In the genomic region with DNA sequence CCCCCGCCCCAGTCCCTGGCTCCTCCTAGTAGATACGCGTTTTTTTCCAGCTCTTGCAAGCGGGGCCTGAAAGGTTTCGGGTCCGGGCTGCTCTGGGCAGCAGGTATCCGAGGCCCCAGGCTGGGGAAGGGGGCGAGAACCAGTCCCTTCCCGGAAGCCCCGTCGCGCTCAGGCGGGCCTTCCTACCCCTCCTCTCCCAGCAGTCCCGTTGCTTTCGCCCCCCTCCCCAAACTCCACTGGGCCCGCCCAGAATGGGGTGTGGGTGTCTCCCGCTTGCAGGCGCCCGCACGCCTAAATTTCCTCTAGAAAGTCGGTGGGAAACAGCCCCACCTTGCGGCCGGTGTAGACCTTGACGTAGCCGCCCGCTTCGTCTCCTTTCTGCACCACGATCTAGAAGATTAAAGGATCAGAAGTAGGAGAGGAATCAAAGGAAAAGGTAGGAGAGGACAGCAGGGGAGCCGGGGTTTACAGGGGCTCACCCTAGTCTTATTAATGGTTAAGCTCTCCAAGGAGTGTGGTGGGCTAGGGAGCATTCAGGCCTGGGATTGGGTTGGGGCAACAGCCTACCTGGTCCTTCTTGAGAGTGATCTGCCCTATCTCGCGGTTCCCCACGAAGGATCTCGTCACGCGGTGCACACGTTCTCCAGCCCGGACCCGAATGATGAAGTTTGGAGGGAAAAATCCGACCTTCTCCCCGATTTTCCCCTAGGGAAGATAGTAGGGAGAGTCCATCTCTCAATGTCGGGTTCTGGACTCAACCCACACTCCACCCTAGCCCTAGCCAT, we compare ENCODE assay signal across 8 cellular contexts. TPM values are rescaled to one million over a fixed set of nuclear protein-coding genes. Genes with fewer than 3 reads are reported as not detected.
DNase-seq lines count a peak whose midpoint lies in the region; ATAC-seq and TF ChIP-seq lines count a peak whose summit lies in the region.

No MANE protein-coding gene starts in this region.

- peaks cover 0 to 5% (median 4%) of the 10 kb centered on the region in 5 donors for H3K36me3 Mint-ChIP-seq in naive thymus-derived CD4-positive, alpha-beta T cell

- POLR2A ChIA-PET in naive thymus-derived CD4-positive, alpha-beta T cell (lab: Charles Lee) = interaction anchor here (0.9 to 7.7 kb wide), 4 partner anchors 17 to 30 kb away, joined by 3 to 79 read pairs (median 12); partner anchors contain the start of gene SHMT2

- no peak for TF ChIP-seq POLR2A in erythroblast (IDR thresholded peaks at IDR 0.05; ENCODE audit: low read length)

- H3K4me1 Mint-ChIP-seq in naive thymus-derived CD4-positive, alpha-beta T cell = peaks cover 39 to 54% (median 44%) of the 10 kb centered on the region in 7 donors

- peak overlapping the region; percentile 97 for H3K4me2 ChIP-seq in BLaER1

- peaks cover 0 to under 1% (median 0%) of the 10 kb centered on the region in 11 donors for H3K9me3 Mint-ChIP-seq in naive thymus-derived CD4-positive, alpha-beta T cell

- peak overlapping the region in 4 of 9 donors; percentile 39 to 81 (median 68) for H3K27ac Mint-ChIP-seq in naive thymus-derived CD4-positive, alpha-beta T cell

- DNase-seq in NOMO-1 treated with dmso at 0.1 percent for 144 hours (lab: John Stamatoyannopoulos, UW; ENCODE audit: unreplicated experiment) (peak; percentile 41), activated T-cell treated with anti-CD3 and anti-CD28 coated beads for 4 hours (peak; percentile 77), erythroblast (lab: John Stamatoyannopoulos, UW) (peak; percentile 80 to 88)
- peak; percentile 58 to 86 (median 78) for DNase-seq in naive thymus-derived CD4-positive, alpha-beta T cell
- DNase-seq in stimulated activated naive CD8-positive, alpha-beta T cell treated with anti-CD3 and anti-CD28 coated beads, Interleukin-15, Interleukin-2, amounts not matched to agents 100 U/mL and 50 U/mL, for 24 hours = peak; percentile 88

- H3K4me1 ChIP-seq in BLaER1 = peaks cover 56% of the 10 kb centered on the region
- peaks cover 40 to 48% of the 10 kb centered on the region in 2 donors for H3K4me1 ChIP-seq in naive thymus-derived CD4-positive, alpha-beta T cell (ENCODE audit: control insufficient read depth in 2 of 2, insufficient read depth in 2 of 2, low read length in 2 of 2)

- CTCF ChIA-PET in naive thymus-derived CD4-positive, alpha-beta T cell (lab: Charles Lee) = interaction anchor here (1.0 to 11.8 kb wide), 9 partner anchors 9 to 233 kb away, joined by 3 to 156 read pairs (median 4); partner anchors contain the start of genes NXPH4 and SHMT2

- H3K4me3 ChIP-seq in BLaER1 = peak overlapping the region; percentile 62
- H3K4me3 ChIP-seq in naive thymus-derived CD4-positive, alpha-beta T cell (ENCODE audit: low read length) = peak overlapping the region; percentile 55

- no peaks in the 10 kb centered on the region for H3K9me3 ChIP-seq in BLaER1
- H3K9me3 ChIP-seq in naive thymus-derived CD4-positive, alpha-beta T cell (ENCODE audit: control insufficient read depth in 2 of 3, low read length in 3 of 3) = no peaks in the 10 kb centered on the region

- intact Hi-C loops in naive thymus-derived CD4-positive, alpha-beta T cell (cut with micrococcal nuclease) = loop anchor here (1.0 to 10.0 kb wide), 8 partner anchors 29 to 381 kb away; partner anchors contain the start of genes NAB2 (in 1 of the 2), NEMP1 (in 1 of the 2), STAT6 (in 1 of the 2) and ZBTB39 (in 1 of the 2)

- no peak overlapping the region for H3K9ac ChIP-seq in BLaER1

- no peak overlapping the region for H3K27ac ChIP-seq in BLaER1
- H3K27ac ChIP-seq in naive thymus-derived CD4-positive, alpha-beta T cell (ENCODE audit: low read depth, low read length) = no peak overlapping the region

- ATAC-seq in HG03039 (IDR thresholded peaks at IDR 0.05; ENCODE audit: unreplicated experiment) (peak; percentile 28), HG03432 (IDR thresholded peaks at IDR 0.05; ENCODE audit: unreplicated experiment) (no peak)
- ATAC-seq in naive thymus-derived CD4-positive, alpha-beta T cell = peak; percentile 50
- no peak for ATAC-seq in stimulated activated naive CD8-positive, alpha-beta T cell treated with anti-CD3 and anti-CD28 coated beads, Interleukin-15, Interleukin-2, amounts not matched to agents 100 U/mL and 50 U/mL, for 24 hours

- H3K4me3 Mint-ChIP-seq in naive thymus-derived CD4-positive, alpha-beta T cell = peak overlapping the region; percentile 65 to 99 (median 81)

- H3K27me3 ChIP-seq in BLaER1 = peaks cover 66% of the 10 kb centered on the region
- peaks cover 7 to 14% of the 10 kb centered on the region in 2 donors for H3K27me3 ChIP-seq in naive thymus-derived CD4-positive, alpha-beta T cell (ENCODE audit: control insufficient read depth in 2 of 2, insufficient read depth in 2 of 2, low read length in 2 of 2)

- H4K20me1 ChIP-seq in BLaER1 = peaks cover 30% of the 10 kb centered on the region

- H3K36me3 ChIP-seq in BLaER1 = no peaks in the 10 kb centered on the region
- no peaks in the 10 kb centered on the region for H3K36me3 ChIP-seq in naive thymus-derived CD4-positive, alpha-beta T cell (ENCODE audit: control insufficient read depth in 2 of 3, insufficient read depth in 3 of 3, low read length in 3 of 3)

- peaks cover 31 to 51% (median 39%) of the 10 kb centered on the region in 5 donors for H3K27me3 Mint-ChIP-seq in naive thymus-derived CD4-positive, alpha-beta T cell

RNA-seq across cellular contexts. Expression of gene STAC3, which starts 7.3 kb away (rescaled TPM):
- total RNA-seq in naive thymus-derived CD4-positive, alpha-beta T cell = 1 to 10 TPM; 2.5 to 7.3 (median 5.6) TPM
- not detected for polyA plus RNA-seq in naive thymus-derived CD4-positive, alpha-beta T cell

RNA-seq across cellular contexts. Expression of gene SHMT2, which starts 14.2 kb away (rescaled TPM):
- 100 to 1,000 TPM in 1 of 5 experiments, 10 to 100 TPM in 4; 21.7 to 175 (median 36.1) TPM for total RNA-seq in naive thymus-derived CD4-positive, alpha-beta T cell
- 10 to 100 TPM; 29.7 to 40.4 TPM for polyA plus RNA-seq in naive thymus-derived CD4-positive, alpha-beta T cell

RNA-seq across cellular contexts. Expression of gene NXPH4, which starts 27.1 kb away (rescaled TPM):
- total RNA-seq in naive thymus-derived CD4-positive, alpha-beta T cell = under 1 TPM in 1 of 5 experiments, not detected in 4; 0.31 TPM
- not detected for polyA plus RNA-seq in naive thymus-derived CD4-positive, alpha-beta T cell

Comparison
In these comparisons a context has a peak if more than half of its experiments do, and no peak if none do; other contexts are left out.
1. ATAC-seq: peak in HG03039 (single experiment) and naive thymus-derived CD4-positive, alpha-beta T cell (single experiment); none in stimulated activated naive CD8-positive, alpha-beta T cell treated with anti-CD3 and anti-CD28 coated beads, Interleukin-15, Interleukin-2, amounts not matched to agents 100 U/mL and 50 U/mL, for 24 hours (single experiment) and HG03432 (single experiment).
2. Peak in every context shown above with its lines, with median percentiles within 50 percentile points of each other: DNase-seq.